In genomic region chr3:184472723-184473419, GRCh38 we compare ENCODE assay signal across 11 cellular contexts.
A peak's percentile ranks its signal among the peaks of the same experiment; 100 is the strongest.
DNase-seq lines count a peak whose midpoint lies in the region; ATAC-seq, FAIRE-seq and TF ChIP-seq lines count a peak whose summit lies in the region.
"Had no signal": no experiment of that assay in that cellular context is flagged by ENCODE, and none has a peak within 500 bp of the region (broad histone marks: within the 10 kb centered on the region; RNA-seq: fewer than 3 reads in every experiment).

No MANE protein-coding gene starts in this region.

- H3K9me3 ChIP-seq in sigmoid colon, result peaks cover 0 to 7% (median 2%) of the 10 kb centered on the region in 4 donors

- intact Hi-C loops in Right ventricle myocardium inferior (cut with DNase I), result no loop called here
- intact Hi-C loops in sigmoid colon (cut with DNase I), result no loop called here

- no peak for TF ChIP-seq EP300 in sigmoid colon (IDR thresholded peaks at IDR 0.05)

- ATAC-seq in Right ventricle myocardium inferior (peak; percentile 44), foreskin keratinocyte (no peak)

- FAIRE-seq in RCC 7860 (lab: Jason Lieb, UNC), result no peak

- no peak overlapping the region for H3K4me3 ChIP-seq in sigmoid colon

- H3K36me3 Mint-ChIP-seq in IgD-negative memory B cell, result peaks cover 3% of the 10 kb centered on the region

- peak overlapping the region; percentile 3 to 94 (median 63) for H3K27ac Mint-ChIP-seq in IgD-negative memory B cell

- H3K36me3 ChIP-seq in sigmoid colon, result no peaks in the 10 kb centered on the region

- TF ChIP-seq CTCF in sigmoid colon (IDR thresholded peaks at IDR 0.05) (no peak), foreskin keratinocyte (conservative IDR thresholded peaks at IDR 0.05) (no peak)

- H3K27ac ChIP-seq in sigmoid colon, result peak overlapping the region in 3 of 4 donors; percentile 34 to 44 (median 34)
- H3K27ac ChIP-seq in foreskin keratinocyte, result no peak overlapping the region
- H3K27ac ChIP-seq: KMS-11 had no signal

- WGBS in sigmoid colon, 2 donors, result 39 to 73% methylated on average over 12 of the region's 12 CpGs

- H3K9me3 Mint-ChIP-seq in IgD-negative memory B cell, result peaks cover 0 to 5% (median 4%) of the 10 kb centered on the region in 3 donors

- peaks cover 5 to 19% (median 9%) of the 10 kb centered on the region in 3 donors for H3K4me1 Mint-ChIP-seq in IgD-negative memory B cell

- H3K27me3 ChIP-seq in sigmoid colon, result peaks cover 0 to 54% (median 0%) of the 10 kb centered on the region in 3 donors
- peaks cover 11% of the 10 kb centered on the region for H3K27me3 ChIP-seq in foreskin keratinocyte

- peak overlapping the region; percentile 57 to 92 (median 62) for H3K4me3 Mint-ChIP-seq in IgD-negative memory B cell

- no peaks in the 10 kb centered on the region for H3K4me1 ChIP-seq in sigmoid colon
- peaks cover 7% of the 10 kb centered on the region for H3K4me1 ChIP-seq in foreskin keratinocyte

- TF ChIP-seq POLR2A in sigmoid colon (IDR thresholded peaks at IDR 0.05), result no peak

- peaks cover 6% of the 10 kb centered on the region for H3K27me3 Mint-ChIP-seq in IgD-negative memory B cell

- DNase-seq in RPMI8226, result peak; percentile 47
- DNase-seq in Right ventricle myocardium inferior (ENCODE audit: missing footprints), result no peak
- peak; percentile 80 for DNase-seq in sigmoid colon
- no peak for DNase-seq in NCI-H2029 treated with DMSO at 0.1 percent for 48 hours (lab: John Stamatoyannopoulos, UW)
- no peak for DNase-seq in RCC 7860 (ENCODE audit: low spot score)
- no peak for DNase-seq in foreskin keratinocyte
- DNase-seq: NCI-H774; occipital lobe; stimulated activated CD4-positive, alpha-beta T cell treated with anti-CD3 and anti-CD28 coated beads, Interleukin-4, amount 100 ng/mL, for 4 hours had no signal

Comparison
In these comparisons a context has a peak if more than half of its experiments do, and no peak if none do; other contexts are left out.
1. DNase-seq: peak in RPMI8226 (single experiment) and sigmoid colon (single experiment); none in Right ventricle myocardium inferior (single experiment), NCI-H2029 treated with DMSO at 0.1 percent for 48 hours (single experiment), RCC 7860 (single experiment) and foreskin keratinocyte (0 of 2).